ENCODE assay signal across 26 cellular contexts in the genomic region with DNA sequence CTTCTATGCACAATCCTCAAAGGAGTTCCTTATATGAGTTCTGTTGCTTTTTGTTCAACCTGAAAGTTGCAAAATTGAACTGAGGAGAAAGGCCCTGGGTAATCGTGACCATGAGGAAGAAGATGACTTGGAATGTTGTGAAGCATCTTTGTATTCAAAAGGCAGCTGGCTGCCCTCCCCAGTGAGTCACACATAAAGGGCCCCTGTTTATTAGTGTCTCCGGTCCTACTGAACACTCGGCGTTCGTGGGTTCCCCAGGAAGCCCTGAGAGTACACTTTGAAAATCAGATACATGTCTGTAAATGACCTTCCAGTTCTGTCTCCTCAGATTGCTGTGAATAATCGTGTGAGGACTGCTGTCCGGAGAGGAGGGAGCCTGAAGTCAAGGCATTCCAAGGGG.
DNase-seq lines count a peak whose midpoint lies in the region; ATAC-seq, FAIRE-seq and TF ChIP-seq lines count a peak whose summit lies in the region.
"Had no signal": no experiment of that assay in that cellular context is flagged by ENCODE, and none has a peak within 500 bp of the region (broad histone marks: within the 10 kb centered on the region; RNA-seq: fewer than 3 reads in every experiment).

No MANE protein-coding gene starts in this region.

- H3K9ac ChIP-seq in astrocyte (ENCODE audit: low read length) = no peak overlapping the region
- H3K9ac ChIP-seq: BLaER1 had no signal

- H3K9me3 Mint-ChIP-seq in astrocyte (ENCODE audit: unreplicated experiment) = peaks cover 16% of the 10 kb centered on the region
- H3K9me3 Mint-ChIP-seq: natural killer cell had no signal

- no peak for TF ChIP-seq CTCF in astrocyte (IDR thresholded peaks at IDR 0.05; ENCODE audit: insufficient read depth, low read depth, low read length)

- FAIRE-seq in astrocyte (lab: Jason Lieb, UNC) = no peak
- FAIRE-seq: H1 had no signal

- no peaks in the 10 kb centered on the region for H3K27me3 ChIP-seq in astrocyte (ENCODE audit: insufficient read depth, low read length)
- H3K27me3 ChIP-seq: BLaER1, transverse colon had no signal

- peak; percentile 47 for DNase-seq in ELR (ENCODE audit: low read depth)
- DNase-seq in astrocyte (ENCODE audit: low read depth) = peak; percentile 6
- DNase-seq in iris pigment epithelial cell (ENCODE audit: low read depth) = peak; percentile 24
- no peak for DNase-seq in sciatic nerve (ENCODE audit: low spot score)
- no peak for DNase-seq in NCI-H446 treated with DMSO at 0.1 percent for 48 hours (lab: John Stamatoyannopoulos, UW)
- no peak for DNase-seq in stimulated activated naive CD4-positive, alpha-beta T cell (lab: John Stamatoyannopoulos, UW)
- DNase-seq: activated CD4-positive, alpha-beta T cell treated with anti-CD3 and anti-CD28 coated beads, Interleukin-2, amount 10 ng/mL, durations not matched to agents 24 days and 14 days; activated naive CD4-positive, alpha-beta T cell treated with anti-CD3 and anti-CD28 coated beads, Interleukin-2, amount 50 U/mL, for 16 hours; aorta; Calu3; effector memory CD4-positive, alpha-beta T cell; MM.1S; natural killer cell; NCI-H1436; NCI-H524 treated with DMSO at 0.1 percent for 48 hours; stimulated activated CD4-positive, alpha-beta T cell treated with anti-CD3 and anti-CD28 coated beads, Interleukin-4, amount 100 ng/mL, for 24 hours; T-helper 17 cell; transverse colon had no signal

- H3K27ac ChIP-seq in astrocyte (ENCODE audit: low read depth, low read length) = no peak overlapping the region
- H3K27ac ChIP-seq: BLaER1, transverse colon had no signal

- H3K4me3 Mint-ChIP-seq in astrocyte (ENCODE audit: unreplicated experiment) = no peak overlapping the region
- H3K4me3 Mint-ChIP-seq: activated CD4-positive, alpha-beta T cell treated with anti-CD3 and anti-CD28 coated beads, Interleukin-2, amount 10 ng/mL, durations not matched to agents 24 days and 14 days; IgD-negative memory B cell; memory B cell; natural killer cell; stimulated activated naive CD8-positive, alpha-beta T cell treated with anti-CD3 and anti-CD28 coated beads, Interleukin-15, Interleukin-2, amounts not matched to agents 100 ng/mL and 50 ng/mL, for 24 hours; T-helper 17 cell had no signal

- H3K27ac Mint-ChIP-seq in astrocyte (ENCODE audit: unreplicated experiment) = peak overlapping the region; percentile 13
- H3K27ac Mint-ChIP-seq: activated CD4-positive, alpha-beta T cell treated with anti-CD3 and anti-CD28 coated beads, Interleukin-2, amount 10 ng/mL, durations not matched to agents 24 days and 14 days; IgD-negative memory B cell; memory B cell; natural killer cell; stimulated activated naive CD8-positive, alpha-beta T cell treated with anti-CD3 and anti-CD28 coated beads, Interleukin-15, Interleukin-2, amounts not matched to agents 100 ng/mL and 50 ng/mL, for 24 hours; T-helper 17 cell had no signal

- no peak overlapping the region for H3K4me3 ChIP-seq in astrocyte (ENCODE audit: insufficient read depth, low read depth, low read length)
- H3K4me3 ChIP-seq: BLaER1, transverse colon had no signal

- ATAC-seq in sciatic nerve = peak; percentile 61
- ATAC-seq in GM18858 (IDR thresholded peaks at IDR 0.05; ENCODE audit: unreplicated experiment) = no peak
- ATAC-seq in GM18867 (IDR thresholded peaks at IDR 0.05; ENCODE audit: unreplicated experiment) = no peak
- ATAC-seq: esophagus mucosa, natural killer cell, T-helper 17 cell had no signal

- H3K4me1 Mint-ChIP-seq in astrocyte (ENCODE audit: low read depth, unreplicated experiment) = peaks cover 5% of the 10 kb centered on the region
- H3K4me1 Mint-ChIP-seq: activated CD4-positive, alpha-beta T cell treated with anti-CD3 and anti-CD28 coated beads, Interleukin-2, amount 10 ng/mL, durations not matched to agents 24 days and 14 days; IgD-negative memory B cell; memory B cell; natural killer cell had no signal

- H3K36me3 ChIP-seq in astrocyte (ENCODE audit: insufficient read depth, low read length) = no peaks in the 10 kb centered on the region
- H3K36me3 ChIP-seq: BLaER1, transverse colon had no signal

- intact Hi-C loops in sciatic nerve (cut with DNase I) = no loop called here

- H3K36me3 Mint-ChIP-seq in astrocyte (ENCODE audit: low read depth, unreplicated experiment) = peaks cover 1% of the 10 kb centered on the region
- H3K36me3 Mint-ChIP-seq: IgD-negative memory B cell, memory B cell, natural killer cell had no signal

- no peaks in the 10 kb centered on the region for H3K4me1 ChIP-seq in astrocyte (ENCODE audit: insufficient read depth, low read length)
- H3K4me1 ChIP-seq: BLaER1, transverse colon had no signal

- H3K9me3 ChIP-seq in astrocyte (ENCODE audit: insufficient read depth, low read depth, low read length) = no peaks in the 10 kb centered on the region
- H3K9me3 ChIP-seq: transverse colon had no signal

- no peaks in the 10 kb centered on the region for H4K20me1 ChIP-seq in astrocyte (ENCODE audit: insufficient read depth, low read length)
- H4K20me1 ChIP-seq: BLaER1 had no signal

- H2AFZ ChIP-seq in astrocyte (ENCODE audit: low read depth, low read length) = no peak overlapping the region

- peak overlapping the region; percentile 6 for H3K4me2 ChIP-seq in astrocyte (ENCODE audit: low read length)
- H3K4me2 ChIP-seq: BLaER1 had no signal

- no peaks in the 10 kb centered on the region for H3K79me2 ChIP-seq in astrocyte (ENCODE audit: insufficient read depth, low read length)

- H3K27me3 Mint-ChIP-seq in astrocyte (ENCODE audit: low read depth, unreplicated experiment) = no peaks in the 10 kb centered on the region

Comparison
In these comparisons a context has a peak if more than half of its experiments do, and no peak if none do; other contexts are left out.
1. DNase-seq: peak in ELR (single experiment), astrocyte (single experiment) and iris pigment epithelial cell (single experiment); none in sciatic nerve (single experiment), NCI-H446 treated with DMSO at 0.1 percent for 48 hours (single experiment) and stimulated activated naive CD4-positive, alpha-beta T cell (0 of 6).